Comparison of ENCODE assay signal across 8 cellular contexts in the genomic region with DNA sequence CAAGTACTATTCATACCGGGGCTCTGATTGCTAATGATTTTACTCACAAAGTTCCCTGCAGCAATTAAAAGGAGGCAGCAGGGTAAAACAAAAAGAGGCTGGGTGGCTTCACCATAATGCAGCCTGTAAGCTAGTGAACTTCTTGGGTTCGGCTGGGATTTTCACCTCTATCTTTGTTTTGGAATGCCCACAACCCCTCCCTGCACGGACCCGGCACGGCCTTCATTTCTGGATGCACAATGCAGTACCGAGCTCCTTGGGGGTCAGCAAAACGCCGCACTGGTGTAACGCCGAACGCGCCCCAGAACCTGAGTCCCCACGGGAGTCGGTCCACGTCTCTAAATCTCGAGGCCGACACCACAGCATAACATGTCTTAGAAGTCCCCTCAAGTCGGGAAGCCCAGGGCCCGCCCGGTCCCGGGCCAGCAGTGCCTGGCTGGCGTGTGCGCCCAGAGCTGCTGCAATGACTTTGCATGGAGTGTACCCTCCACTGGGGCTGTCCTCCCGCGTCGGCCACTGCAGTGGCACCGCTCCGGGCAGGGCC. TPM values are rescaled to one million over a fixed set of nuclear protein-coding genes. Genes with fewer than 3 reads are reported as not detected.
DNase-seq lines count a peak whose midpoint lies in the region; ATAC-seq and TF ChIP-seq lines count a peak whose summit lies in the region.

No MANE protein-coding gene starts in this region.

- peak overlapping the region; percentile 69 to 90 (median 72) for H3K9ac ChIP-seq in skeletal muscle tissue (ENCODE audit: low read depth in 1 of 3, low read length in 3 of 3)

- peak overlapping the region; percentile 90 to 95 for H3K4me3 Mint-ChIP-seq in activated T-cell treated with anti-CD3 and anti-CD28 coated beads, Interleukin-2, amount 50 U/mL, for 72 hours

- H3K4me1 Mint-ChIP-seq in activated T-cell treated with anti-CD3 and anti-CD28 coated beads, Interleukin-2, amount 50 U/mL, for 72 hours (ENCODE audit: low read depth), result peaks cover 50% of the 10 kb centered on the region

- intact Hi-C loops in right cardiac atrium (cut with DNase I), result loop anchor here in 1 of 4 donors (10.0 kb wide), 1 partner anchor 47 kb away; no protein-coding TSS in a partner anchor

- peak overlapping the region; percentile 1 for H3K27ac ChIP-seq in right cardiac atrium (ENCODE audit: low read length)
- peak overlapping the region; percentile 59 for H3K27ac ChIP-seq in skeletal muscle tissue (ENCODE audit: low read depth, low read length)

- WGBS in right cardiac atrium, result under 1% methylated on average over 28 of the region's 28 CpGs

- H3K27me3 ChIP-seq in right cardiac atrium (ENCODE audit: control insufficient read depth, insufficient read depth) (no peaks in the 10 kb centered on the region), skeletal muscle tissue (ENCODE audit: control insufficient read depth in 3 of 3, insufficient read depth in 3 of 3, low read length in 3 of 3) (no peaks in the 10 kb centered on the region)

- H3K27me3 Mint-ChIP-seq in activated T-cell treated with anti-CD3 and anti-CD28 coated beads, Interleukin-2, amount 50 U/mL, for 72 hours (ENCODE audit: low read depth), result no peaks in the 10 kb centered on the region

- H3K36me3 ChIP-seq in skeletal muscle tissue (ENCODE audit: control insufficient read depth in 3 of 3, insufficient read depth in 3 of 3, low read length in 3 of 3), result no peaks in the 10 kb centered on the region

- POLR2A ChIA-PET in HEK293T (lab: Yijun Ruan, JAX), result interaction anchor here (0.7 to 2.3 kb wide), 5 partner anchors 14 to 48 kb away, joined by 3 to 8 read pairs (median 4); no protein-coding TSS in a partner anchor

- peak overlapping the region; percentile 77 for H3K4me3 ChIP-seq in right cardiac atrium (ENCODE audit: low read length)
- peak overlapping the region; percentile 72 to 85 (median 78) for H3K4me3 ChIP-seq in skeletal muscle tissue (ENCODE audit: low read length in 3 of 3)

- no peaks in the 10 kb centered on the region for H3K36me3 Mint-ChIP-seq in activated T-cell treated with anti-CD3 and anti-CD28 coated beads, Interleukin-2, amount 50 U/mL, for 72 hours (ENCODE audit: insufficient read depth in 2 of 2)

- H3K9me3 Mint-ChIP-seq in activated T-cell treated with anti-CD3 and anti-CD28 coated beads, Interleukin-2, amount 50 U/mL, for 72 hours, result no peaks in the 10 kb centered on the region

- no peak overlapping the region for H3K27ac Mint-ChIP-seq in activated T-cell treated with anti-CD3 and anti-CD28 coated beads, Interleukin-2, amount 50 U/mL, for 72 hours

- H3K4me1 ChIP-seq in right cardiac atrium (ENCODE audit: control insufficient read depth, insufficient read depth, low read length) (no peaks in the 10 kb centered on the region), skeletal muscle tissue (ENCODE audit: control insufficient read depth in 3 of 3, insufficient read depth in 3 of 3, low read length in 3 of 3) (peaks cover 25 to 38% (median 32%) of the 10 kb centered on the region in 3 donors)

- CTCF ChIA-PET in HEK293T (lab: Yijun Ruan, JAX), result interaction anchor here (1.0 to 1.1 kb wide), 2 partner anchors 66 to 82 kb away, joined by 3 to 4 read pairs; no protein-coding TSS in a partner anchor

- peak; percentile 6 for ATAC-seq in GM18519 (IDR thresholded peaks at IDR 0.05; ENCODE audit: low FRiP score, unreplicated experiment)
- peak; percentile 2 for ATAC-seq in HG03159 (IDR thresholded peaks at IDR 0.05; ENCODE audit: unreplicated experiment)
- ATAC-seq in activated T-cell treated with anti-CD3 and anti-CD28 coated beads, Interleukin-2, amount 50 U/mL, for 72 hours (replicated peaks in 1 of 2), result peak in 1 of 2 donors; percentile 43
- peak; percentile 42 to 55 for ATAC-seq in right cardiac atrium

- H3K9me3 ChIP-seq in right cardiac atrium (ENCODE audit: control insufficient read depth, low read length) (no peaks in the 10 kb centered on the region), skeletal muscle tissue (ENCODE audit: control insufficient read depth in 3 of 3, low read length in 3 of 3) (no peaks in the 10 kb centered on the region)

- DNase-seq in activated T-cell treated with anti-CD3 and anti-CD28 coated beads, Interleukin-2, amount 50 U/mL, for 72 hours, result no peak
- DNase-seq in right cardiac atrium (peak in 2 of 3 donors; percentile 60 to 64), HEK293T (ENCODE audit: extremely low spot score) (no peak), NCI-H146 (lab: John Stamatoyannopoulos, UW) (no peak), putamen (ENCODE audit: low spot score) (no peak)

TF ChIP-seq in HEK293T, 16 proteins besides CTCF, POLR2A, EP300 and RAD21:
- TF ChIP-seq SUZ12 (IDR thresholded peaks at IDR 0.05) (no peak), HDGF (IDR thresholded peaks at IDR 0.05; ENCODE audit: borderline replicate concordance) (no peak), ZNF384 (IDR thresholded peaks at IDR 0.05) (no peak), FOXA1 (IDR thresholded peaks at IDR 0.05) (no peak), BHLHE40 (IDR thresholded peaks at IDR 0.05; ENCODE audit: borderline replicate concordance) (no peak), TARDBP (IDR thresholded peaks at IDR 0.05) (no peak), SP1 (IDR thresholded peaks at IDR 0.05) (no peak), FOXM1 (IDR thresholded peaks at IDR 0.05; ENCODE audit: borderline replicate concordance) (no peak), CTBP1 (IDR thresholded peaks at IDR 0.05; ENCODE audit: borderline replicate concordance) (no peak)

RNA-seq across cellular contexts. Expression of a gene that starts 0.8 kb away (rescaled TPM):
- 10 to 100 TPM; 21.5 to 22.8 TPM for total RNA-seq in activated T-cell treated with anti-CD3 and anti-CD28 coated beads, Interleukin-2, amount 50 U/mL, for 72 hours
- total RNA-seq in right cardiac atrium (10 to 100 TPM; 24.2 to 37.3 (median 34.1) TPM), skeletal muscle tissue (20.9 TPM)
- 23.0 TPM for polyA plus RNA-seq in right cardiac atrium

RNA-seq across cellular contexts. Expression of a gene that starts 15.2 kb away (rescaled TPM):
- total RNA-seq in activated T-cell treated with anti-CD3 and anti-CD28 coated beads, Interleukin-2, amount 50 U/mL, for 72 hours, result not detected
- not detected for total RNA-seq in right cardiac atrium
- polyA plus RNA-seq in right cardiac atrium, result not detected
- total RNA-seq in skeletal muscle tissue, result not detected

RNA-seq across cellular contexts. Expression of a gene that starts 49.0 kb away (rescaled TPM):
- 10 to 100 TPM; 38.7 to 39.0 TPM for total RNA-seq in activated T-cell treated with anti-CD3 and anti-CD28 coated beads, Interleukin-2, amount 50 U/mL, for 72 hours
- total RNA-seq in right cardiac atrium (10 to 100 TPM; 10.2 to 16.4 (median 12.8) TPM), skeletal muscle tissue (3.7 TPM)
- 11.2 TPM for polyA plus RNA-seq in right cardiac atrium

Comparison
In these comparisons a context has a peak if more than half of its experiments do, and no peak if none do; other contexts are left out.
1. DNase-seq: peak in right cardiac atrium (2 of 3); none in activated T-cell treated with anti-CD3 and anti-CD28 coated beads, Interleukin-2, amount 50 U/mL, for 72 hours (0 of 2), HEK293T (single experiment), NCI-H146 (single experiment) and putamen (single experiment).